In the genomic region with DNA sequence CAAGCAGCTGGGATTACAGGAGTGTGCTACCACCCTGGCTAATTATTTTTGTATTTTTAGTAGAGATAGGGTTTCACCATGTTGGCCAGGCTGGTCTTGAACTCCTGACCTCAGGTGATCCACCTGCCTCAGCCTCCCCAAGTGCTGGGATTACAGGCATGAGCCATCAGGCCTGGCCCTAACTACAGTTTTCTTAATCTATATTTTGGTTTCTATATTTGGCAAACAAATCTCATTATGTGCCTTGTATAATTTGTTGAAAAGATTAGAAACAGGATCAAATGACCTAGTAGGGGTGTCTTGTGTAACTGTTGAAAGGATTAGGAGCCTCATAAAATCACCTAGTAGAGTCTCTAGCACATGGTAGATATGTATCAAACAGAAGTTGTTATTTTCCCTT, we compare ENCODE assay signal across 7 cellular contexts. TPM values are rescaled to one million over a fixed set of nuclear protein-coding genes. Genes with fewer than 3 reads are reported as not detected.
DNase-seq lines count a peak whose midpoint lies in the region; ATAC-seq, FAIRE-seq and TF ChIP-seq lines count a peak whose summit lies in the region.
"Not testable (repeated sequence)": the region's sequence is repeated elsewhere in the genome, so short reads cannot be mapped to it uniquely, and the experiment has no call there.

No MANE protein-coding gene starts in this region.

- not testable (repeated sequence) for H4K20me1 ChIP-seq in PC-9 (ENCODE audit: insufficient read depth)

- TF ChIP-seq EP300 in esophagus muscularis mucosa (IDR thresholded peaks at IDR 0.05): not testable (repeated sequence)

- not testable (repeated sequence) for H3K27me3 ChIP-seq in PC-9 (ENCODE audit: insufficient read depth, low read depth); esophagus muscularis mucosa; lower lobe of right lung (ENCODE audit: low read depth); thoracic aorta (replicated peaks; ENCODE audit: insufficient read depth)

- FAIRE-seq in G401.6 (lab: Jason Lieb, UNC): peak; percentile 19

- not testable (repeated sequence) for H3K4me3 ChIP-seq in PC-9; esophagus muscularis mucosa; lower lobe of right lung; retinal pigment epithelial cell (ENCODE audit: low read length); thoracic aorta

- not testable (repeated sequence) for H2AFZ ChIP-seq in PC-9

- H3K9me2 ChIP-seq in PC-9 (ENCODE audit: insufficient read depth): not testable (repeated sequence)

- H3K4me2 ChIP-seq in PC-9: not testable (repeated sequence)

- H3K79me2 ChIP-seq in PC-9 (ENCODE audit: low read depth): peaks cover 29% of the 10 kb centered on the region

- not testable (repeated sequence) for TF ChIP-seq POLR2A in esophagus muscularis mucosa (IDR thresholded peaks at IDR 0.05; ENCODE audit: low read depth)

- TF ChIP-seq CTCF in PC-9 (conservative IDR thresholded peaks at IDR 0.05); esophagus muscularis mucosa (IDR thresholded peaks at IDR 0.05); lower lobe of right lung (IDR thresholded peaks at IDR 0.05); retinal pigment epithelial cell (conservative IDR thresholded peaks at IDR 0.05; ENCODE audit: low read depth, low read length); thoracic aorta (IDR thresholded peaks at IDR 0.05): not testable (repeated sequence)

- H3K27ac ChIP-seq in PC-9 (peak overlapping the region; percentile 69; the same call in 1 of the 2 replicates), angular gyrus (ENCODE audit: low read depth, low read length) (peak overlapping the region; percentile 79), esophagus muscularis mucosa (replicated peaks in 1 of 4) (peak overlapping the region; percentile 75 to 88 (median 78)), lower lobe of right lung (peak overlapping the region; percentile 77), thoracic aorta (peak overlapping the region; percentile 18 to 77)

- H3F3A ChIP-seq in PC-9 (ENCODE audit: insufficient read depth, low read depth): not testable (repeated sequence)

- POLR2A ChIA-PET in PC-9 (lab: Charles Lee; ENCODE audit: unreplicated experiment): not testable (repeated sequence)

- intact Hi-C loops in PC-9 (cut with micrococcal nuclease; ENCODE audit: unreplicated experiment) (loop anchor here (5.0 kb wide), 1 partner anchor 46 kb away; no protein-coding TSS in a partner anchor), esophagus muscularis mucosa (cut with DNase I) (loop anchor here (5.0 kb wide), 2 partner anchors 39 to 69 kb away; a partner anchor contains a TSS)
- intact Hi-C loops in lower lobe of right lung (cut with DNase I): not testable (repeated sequence)

- H3K4me1 ChIP-seq in PC-9 (replicated peaks; ENCODE audit: insufficient read depth) (peaks cover 51% of the 10 kb centered on the region), esophagus muscularis mucosa (peaks cover 44 to 65% (median 59%) of the 10 kb centered on the region in 4 donors), lower lobe of right lung (peaks cover 20% of the 10 kb centered on the region), thoracic aorta (ENCODE audit: control insufficient read depth in 1 of 2, low read depth in 2 of 2) (peaks cover 24 to 50% of the 10 kb centered on the region in 2 donors)

- not testable (repeated sequence) for ATAC-seq in lower lobe of right lung; thoracic aorta (ENCODE audit: insufficient number of reproducible peaks, low FRiP score, low read depth)

- BruUV-seq in PC-9 (replicated peaks; lab: Mats Ljungman, UMichigan): not testable (repeated sequence)

- not testable (repeated sequence) for DNase-seq in PC-9; esophagus muscularis mucosa (ENCODE audit: extremely low spot score); lower lobe of right lung; thoracic aorta (ENCODE audit: low spot score)
- peak; percentile 13 for DNase-seq in retinal pigment epithelial cell (ENCODE audit: low read depth)

- CTCF ChIA-PET in PC-9 (lab: Charles Lee): not testable (repeated sequence)

- not testable (repeated sequence) for H3K36me3 ChIP-seq in PC-9 (ENCODE audit: low read depth); esophagus muscularis mucosa; lower lobe of right lung; thoracic aorta

- not testable (repeated sequence) for H3K9me3 ChIP-seq in PC-9 (ENCODE audit: insufficient read depth, low read depth); esophagus muscularis mucosa; lower lobe of right lung; thoracic aorta

RNA-seq across cellular contexts. Expression of a gene that starts 39.4 kb away (rescaled TPM):
- total RNA-seq in PC-9 (2021): 8.2 and 9.0 TPM in 2 replicates
- total RNA-seq in esophagus muscularis mucosa: 10 to 100 TPM; 16.7 to 22.2 (median 19.0) TPM
- total RNA-seq in lower lobe of right lung: 13.6 TPM
- total RNA-seq in thoracic aorta: 10 to 100 TPM in 1 of 2 donors, 1 to 10 TPM in 1; 5.8 to 11.1 TPM
